Comparison of ENCODE assay signal across 40 cellular contexts in genomic region chr7:26275213-26275612, GRCh38.
"Had no signal": no experiment of that assay in that cellular context is flagged by ENCODE, and none has a peak within 500 bp of the region (broad histone marks: within the 10 kb centered on the region; RNA-seq: fewer than 3 reads in every experiment).

No MANE protein-coding gene starts in this region.

- H3K36me3 ChIP-seq: adrenal gland, ascending aorta, brain microvascular endothelial cell, breast epithelium, cardiac muscle cell had no signal

- H3K4me3 ChIP-seq: adrenal gland, ascending aorta, body of pancreas, breast epithelium, cardiac muscle cell had no signal

- H3K27ac Mint-ChIP-seq: activated naive CD4-positive, alpha-beta T cell treated with anti-CD3 and anti-CD28 coated beads for 36 hours; activated naive CD4-positive, alpha-beta T cell treated with anti-CD3 and anti-CD28 coated beads, Interleukin-2, amount 10 ng/mL, durations not matched to agents 7 days and 5 days; activated naive CD4-positive, alpha-beta T cell treated with anti-CD3 and anti-CD28 coated beads, Interleukin-2, amount 50 U/mL, for 24 hours; activated naive CD4-positive, alpha-beta T cell treated with anti-CD3 and anti-CD28 coated beads, Interleukin-2, amount 50 U/mL, for 72 hours; activated naive CD8-positive, alpha-beta T cell; activated naive CD8-positive, alpha-beta T cell treated with anti-CD3 and anti-CD28 coated beads for 36 hours; activated naive CD8-positive, alpha-beta T cell treated with anti-CD3 and anti-CD28 coated beads, Interleukin-2, amount 10 ng/mL, durations not matched to agents 7 days and 5 days; activated naive CD8-positive, alpha-beta T cell treated with anti-CD3 and anti-CD28 coated beads, Interleukin-2, amount 50 U/mL, for 24 hours; activated T-cell treated with anti-CD3 and anti-CD28 coated beads, Interleukin-2, amount 50 U/mL, for 24 hours; activated T-helper 1 cell treated with anti-CD3 and anti-CD28 coated beads, Interleukin-12 subunit alpha, Interleukin-12 subunit beta, Interleukin-2, Interleukin-4 antibody, amounts not matched to agents 30 ng/mL and 10 ng/mL and 1 ng/mL, durations not matched to agents 14 hours and 24 hours and 36 hours; activated T-helper 17 cell treated with anti-CD3 and anti-CD28 coated beads, Interleukin-2, amount 50 U/mL, for 72 hours; activated T-helper 2 cell treated with anti-CD3 and anti-CD28 coated beads, Interferon-gamma antibody, Interleukin-2, Interleukin-4, amounts not matched to agents 10 μg/mL and 5 μg/mL and 100 μg/mL, durations not matched to agents 14 hours and 24 hours and 36 hours; brain had no signal

- DNase-seq: activated effector memory CD4-positive, alpha-beta T cell treated with anti-CD3 and anti-CD28 coated beads, Interleukin-2, amount 50 U/mL, for 16 hours; activated effector memory CD4-positive, alpha-beta T cell treated with Interleukin-2 at 50 U/mL for 16 hours; activated gamma-delta T cell; activated gamma-delta T cell treated with Interleukin-2 at 50 U/mL for 16 hours; activated naive CD4-positive, alpha-beta T cell; activated naive CD4-positive, alpha-beta T cell treated with anti-CD3 and anti-CD28 coated beads for 36 hours; activated naive CD4-positive, alpha-beta T cell treated with anti-CD3 and anti-CD28 coated beads, Interleukin-2, amount 10 ng/mL, durations not matched to agents 7 days and 5 days; activated naive CD4-positive, alpha-beta T cell treated with anti-CD3 and anti-CD28 coated beads, Interleukin-2, amount 50 U/mL, for 16 hours; activated naive CD4-positive, alpha-beta T cell treated with Interleukin-2 at 50 U/mL for 16 hours; activated naive CD8-positive, alpha-beta T cell treated with anti-CD3 and anti-CD28 coated beads for 36 hours; activated naive CD8-positive, alpha-beta T cell treated with anti-CD3 and anti-CD28 coated beads, Interleukin-2, amount 10 ng/mL, durations not matched to agents 7 days and 5 days; activated naive CD8-positive, alpha-beta T cell treated with anti-CD3 and anti-CD28 coated beads, Interleukin-2, amount 50 U/mL, for 24 hours; activated T-cell treated with anti-CD3 and anti-CD28 coated beads, Interleukin-2, amount 50 U/mL, for 1 hour; activated T-cell treated with anti-CD3 and anti-CD28 coated beads, Interleukin-2, amount 50 U/mL, for 24 hours; activated T-cell treated with anti-CD3 and anti-CD28 coated beads, Interleukin-2, amount 50 U/mL, for 4 hours; activated T-cell treated with anti-CD3 and anti-CD28 coated beads, Interleukin-2, amount 50 U/mL, for 48 hours; activated T-cell treated with anti-CD3 and anti-CD28 coated beads, Interleukin-2, amount 50 U/mL, for 72 hours; amniotic stem cell; amygdala; anterior cingulate cortex; aorta; body of pancreas; brain microvascular endothelial cell; caudate nucleus; central memory CD4-positive, alpha-beta T cell; cerebellar nuclear complex had no signal

- H3K27me3 Mint-ChIP-seq: activated naive CD4-positive, alpha-beta T cell treated with anti-CD3 and anti-CD28 coated beads, Interleukin-2, amount 50 U/mL, for 24 hours; activated naive CD8-positive, alpha-beta T cell; activated naive CD8-positive, alpha-beta T cell treated with anti-CD3 and anti-CD28 coated beads for 36 hours; activated naive CD8-positive, alpha-beta T cell treated with anti-CD3 and anti-CD28 coated beads, Interleukin-2, amount 10 ng/mL, durations not matched to agents 7 days and 5 days; activated naive CD8-positive, alpha-beta T cell treated with anti-CD3 and anti-CD28 coated beads, Interleukin-2, amount 50 U/mL, for 24 hours; activated T-cell treated with anti-CD3 and anti-CD28 coated beads, Interleukin-2, amount 50 U/mL, for 24 hours; activated T-helper 17 cell treated with anti-CD3 and anti-CD28 coated beads, Interleukin-2, amount 50 U/mL, for 72 hours; central memory CD8-positive, alpha-beta T cell had no signal

- H3K36me3 Mint-ChIP-seq: activated naive CD4-positive, alpha-beta T cell treated with anti-CD3 and anti-CD28 coated beads, Interleukin-2, amount 10 ng/mL, durations not matched to agents 7 days and 5 days; activated naive CD4-positive, alpha-beta T cell treated with anti-CD3 and anti-CD28 coated beads, Interleukin-2, amount 50 U/mL, for 24 hours; activated naive CD4-positive, alpha-beta T cell treated with anti-CD3 and anti-CD28 coated beads, Interleukin-2, amount 50 U/mL, for 72 hours; activated naive CD8-positive, alpha-beta T cell; activated naive CD8-positive, alpha-beta T cell treated with anti-CD3 and anti-CD28 coated beads for 36 hours; activated naive CD8-positive, alpha-beta T cell treated with anti-CD3 and anti-CD28 coated beads, Interleukin-2, amount 10 ng/mL, durations not matched to agents 7 days and 5 days; brain had no signal

- FAIRE-seq: astrocyte, bronchial epithelial cell had no signal

- H3K9me3 ChIP-seq: adrenal gland, ascending aorta, body of pancreas, breast epithelium had no signal

- ATAC-seq: activated naive CD4-positive, alpha-beta T cell treated with anti-CD3 and anti-CD28 coated beads, Interleukin-2, amount 50 U/mL, for 72 hours; activated naive CD8-positive, alpha-beta T cell treated with anti-CD3 and anti-CD28 coated beads, Interleukin-2, amount 50 U/mL, for 24 hours; activated T-cell treated with anti-CD3 and anti-CD28 coated beads, Interleukin-2, amount 50 U/mL, for 4 hours; activated T-cell treated with anti-CD3 and anti-CD28 coated beads, Interleukin-2, amount 50 U/mL, for 72 hours; activated T-helper 17 cell treated with anti-CD3 and anti-CD28 coated beads, Interleukin-2, amount 50 U/mL, for 72 hours; body of pancreas had no signal

- H3K4me1 ChIP-seq: adrenal gland, ascending aorta, body of pancreas, breast epithelium had no signal

- H3K9me3 Mint-ChIP-seq: activated naive CD4-positive, alpha-beta T cell treated with anti-CD3 and anti-CD28 coated beads for 36 hours; activated naive CD4-positive, alpha-beta T cell treated with anti-CD3 and anti-CD28 coated beads, Interleukin-2, amount 10 ng/mL, durations not matched to agents 7 days and 5 days; activated naive CD4-positive, alpha-beta T cell treated with anti-CD3 and anti-CD28 coated beads, Interleukin-2, amount 50 U/mL, for 24 hours; activated naive CD4-positive, alpha-beta T cell treated with anti-CD3 and anti-CD28 coated beads, Interleukin-2, amount 50 U/mL, for 72 hours; activated naive CD8-positive, alpha-beta T cell treated with anti-CD3 and anti-CD28 coated beads for 36 hours; activated naive CD8-positive, alpha-beta T cell treated with anti-CD3 and anti-CD28 coated beads, Interleukin-2, amount 10 ng/mL, durations not matched to agents 7 days and 5 days; activated T-cell treated with anti-CD3 and anti-CD28 coated beads, Interleukin-2, amount 50 U/mL, for 72 hours; activated T-helper 1 cell treated with anti-CD3 and anti-CD28 coated beads, Interleukin-12 subunit alpha, Interleukin-12 subunit beta, Interleukin-2, Interleukin-4 antibody, amounts not matched to agents 30 ng/mL and 10 ng/mL and 1 ng/mL, durations not matched to agents 14 hours and 24 hours and 36 hours; activated T-helper 17 cell treated with anti-CD3 and anti-CD28 coated beads, Interleukin-2, amount 50 U/mL, for 72 hours; activated T-helper 2 cell treated with anti-CD3 and anti-CD28 coated beads, Interferon-gamma antibody, Interleukin-2, Interleukin-4, amounts not matched to agents 10 μg/mL and 5 μg/mL and 100 μg/mL, durations not matched to agents 14 hours and 24 hours and 36 hours; central memory CD8-positive, alpha-beta T cell had no signal

- H3K4me3 Mint-ChIP-seq: activated naive CD4-positive, alpha-beta T cell treated with anti-CD3 and anti-CD28 coated beads for 36 hours; activated naive CD4-positive, alpha-beta T cell treated with anti-CD3 and anti-CD28 coated beads, Interleukin-2, amount 10 ng/mL, durations not matched to agents 7 days and 5 days; activated naive CD4-positive, alpha-beta T cell treated with anti-CD3 and anti-CD28 coated beads, Interleukin-2, amount 50 U/mL, for 24 hours; activated naive CD8-positive, alpha-beta T cell; activated naive CD8-positive, alpha-beta T cell treated with anti-CD3 and anti-CD28 coated beads for 36 hours; activated naive CD8-positive, alpha-beta T cell treated with anti-CD3 and anti-CD28 coated beads, Interleukin-2, amount 10 ng/mL, durations not matched to agents 7 days and 5 days; activated naive CD8-positive, alpha-beta T cell treated with anti-CD3 and anti-CD28 coated beads, Interleukin-2, amount 50 U/mL, for 24 hours; activated T-cell treated with anti-CD3 and anti-CD28 coated beads, Interleukin-2, amount 50 U/mL, for 24 hours; activated T-cell treated with anti-CD3 and anti-CD28 coated beads, Interleukin-2, amount 50 U/mL, for 4 hours; activated T-cell treated with anti-CD3 and anti-CD28 coated beads, Interleukin-2, amount 50 U/mL, for 72 hours; activated T-helper 1 cell treated with anti-CD3 and anti-CD28 coated beads, Interleukin-12 subunit alpha, Interleukin-12 subunit beta, Interleukin-2, Interleukin-4 antibody, amounts not matched to agents 30 ng/mL and 10 ng/mL and 1 ng/mL, durations not matched to agents 14 hours and 24 hours and 36 hours; activated T-helper 17 cell treated with anti-CD3 and anti-CD28 coated beads, Interleukin-2, amount 50 U/mL, for 72 hours; brain; central memory CD8-positive, alpha-beta T cell had no signal

- H3K27me3 ChIP-seq: adrenal gland, ascending aorta, body of pancreas, brain microvascular endothelial cell, breast epithelium, cardiac muscle cell had no signal

- H3K4me1 Mint-ChIP-seq: brain had no signal

- H3K27ac ChIP-seq: adrenal gland, ascending aorta, body of pancreas, brain microvascular endothelial cell, breast epithelium, cardiac muscle cell had no signal
